Comparison of ENCODE assay signal across 8 cellular contexts in genomic region chr10:12874501-12874900, GRCh38.
"Had no signal": no experiment of that assay in that cellular context is flagged by ENCODE, and none has a peak within 500 bp of the region (broad histone marks: within the 10 kb centered on the region; RNA-seq: fewer than 3 reads in every experiment).

No MANE protein-coding gene starts in this region.

- DNase-seq: GM23248, GOT3, H9, HCEC 1CT, HFFc6, Karpas-422, KG1 had no signal

- H3K27ac ChIP-seq: GM23248 had no signal

- H3K4me3 ChIP-seq: GM23248, K562 had no signal

- ATAC-seq: K562 had no signal

- H2AFZ ChIP-seq: GM23248 had no signal

- H3K9ac ChIP-seq: GM23248 had no signal
